Comparison of ENCODE assay signal across 16 cellular contexts in genomic region chr2:66490588-66491001, GRCh38. TPM values are rescaled to one million over a fixed set of nuclear protein-coding genes. Genes with fewer than 3 reads are reported as not detected.
DNase-seq lines count a peak whose midpoint lies in the region; ATAC-seq, FAIRE-seq and TF ChIP-seq lines count a peak whose summit lies in the region.
"Had no signal": no experiment of that assay in that cellular context is flagged by ENCODE, and none has a peak within 500 bp of the region (broad histone marks: within the 10 kb centered on the region; RNA-seq: fewer than 3 reads in every experiment).

No MANE protein-coding gene starts in this region.

- POLR2A ChIA-PET in HepG2 (lab: Yijun Ruan, JAX) = interaction anchor here (0.9 kb wide), 1 partner anchor 56 kb away, joined by 3 read pairs; no protein-coding TSS in a partner anchor
- POLR2A ChIA-PET in SK-N-SH (lab: Yijun Ruan, JAX) = no interaction called here

- H3K27ac ChIP-seq in liver (ENCODE audit: low read depth in 1 of 2, low read length in 2 of 2) (no peak overlapping the region), HepG2 (ENCODE audit: extremely low read length, insufficient read depth, low read length) (no peak overlapping the region), SK-N-SH (ENCODE audit: low read depth in 2 of 2, low read length in 1 of 2) (peak overlapping the region in 1 of 2 experiments; percentile 53; a peak in 2 of 4 replicates)

- no TSS peak for BruUV-seq in HepG2 (replicated peaks; lab: Mats Ljungman, UMichigan)

- no peaks in the 10 kb centered on the region for H3K9me3 ChIP-seq in liver (ENCODE audit: control insufficient read depth in 4 of 4, low read length in 3 of 4)
- H3K9me3 ChIP-seq in HepG2 (ENCODE audit: low read length) = no peaks in the 10 kb centered on the region
- H3K9me3 ChIP-seq in SK-N-SH = no peaks in the 10 kb centered on the region
- H3K9me3 ChIP-seq: adrenal gland had no signal

- H3K9ac ChIP-seq in liver (ENCODE audit: low read depth in 1 of 2, low read length in 2 of 2) (no peak overlapping the region), HepG2 (ENCODE audit: insufficient read depth, low read depth, low read length) (no peak overlapping the region), SK-N-SH (no peak overlapping the region)

- H3K79me2 ChIP-seq in HepG2 (ENCODE audit: insufficient read depth, low read length) = no peaks in the 10 kb centered on the region
- peaks cover 25% of the 10 kb centered on the region; the same call in 1 of the 2 replicates for H3K79me2 ChIP-seq in SK-N-SH (ENCODE audit: insufficient read depth)

- TF ChIP-seq RAD21 in liver (IDR thresholded peaks at IDR 0.05) (no peak), HepG2 (CRISPR knock-in tag; IDR thresholded peaks at IDR 0.05) (no peak), SK-N-SH (IDR thresholded peaks at IDR 0.05; ENCODE audit: low read length) (no peak)

- in situ Hi-C loops in HepG2 (cut with HindIII; ENCODE audit: extremely low pct_ligation_motif_present, low pct_unique_long_range_greater_than_20kb) = no loop called here

- CTCF ChIA-PET in HepG2 (lab: Yijun Ruan, JAX; ENCODE audit: low intra/inter-chr PET ratio, low total read pairs) (no interaction called here), SK-N-SH (lab: Yijun Ruan, JAX) (no interaction called here)

- TF ChIP-seq EP300 in HepG2 (IDR thresholded peaks at IDR 0.05; ENCODE audit: low read depth in 2 of 2, low read length in 2 of 2) (no peak), HepG2 (CRISPR knock-in tag; IDR thresholded peaks at IDR 0.05; ENCODE audit: borderline replicate concordance) (no peak), SK-N-SH (IDR thresholded peaks at IDR 0.05; ENCODE audit: borderline replicate concordance in 1 of 2, low read depth in 1 of 2, low read length in 1 of 2) (peak in 1 of 2 experiments; percentile 21; a peak in 1 of 4 replicates)

- no peak overlapping the region for H2AFZ ChIP-seq in HepG2 (ENCODE audit: low read length)
- no peak overlapping the region for H2AFZ ChIP-seq in SK-N-SH (ENCODE audit: low read depth)

- FAIRE-seq in HepG2 (lab: Jason Lieb, UNC) = no peak

- intact Hi-C loops in HepG2 (cut with micrococcal nuclease; ENCODE audit: unreplicated experiment) = no loop called here

- no peaks in the 10 kb centered on the region for H3F3A ChIP-seq in SK-N-SH (replicated peaks; ENCODE audit: insufficient read depth)

- no peak for TF ChIP-seq CTCF in liver (IDR thresholded peaks at IDR 0.05; ENCODE audit: low read depth, low read length, missing input control)
- TF ChIP-seq CTCF in HepG2 (CRISPR knock-in tag; IDR thresholded peaks at IDR 0.05) = no peak
- TF ChIP-seq CTCF in SK-N-SH (IDR thresholded peaks at IDR 0.05) = no peak
- TF ChIP-seq CTCF in fibroblast of mammary gland (conservative IDR thresholded peaks at IDR 0.05; ENCODE audit: control insufficient read depth, insufficient read depth, low read depth, low read length) = no peak

- H3K27me3 ChIP-seq in liver (ENCODE audit: control insufficient read depth in 4 of 4, insufficient read depth in 4 of 4, low read length in 3 of 4) (no peaks in the 10 kb centered on the region), HepG2 (ENCODE audit: control insufficient read depth in 1 of 2, insufficient read depth in 2 of 2, low read length in 2 of 2) (no peaks in the 10 kb centered on the region), SK-N-SH (ENCODE audit: insufficient read depth) (no peaks in the 10 kb centered on the region)
- H3K27me3 ChIP-seq: adrenal gland had no signal

- H3K9me2 ChIP-seq in SK-N-SH = no peaks in the 10 kb centered on the region

- H3K4me2 ChIP-seq in HepG2 (ENCODE audit: low read depth, low read length) (no peak overlapping the region), SK-N-SH (peak overlapping the region; percentile 50)

- no peaks in the 10 kb centered on the region for H3K36me3 ChIP-seq in liver (ENCODE audit: control insufficient read depth in 4 of 4, insufficient read depth in 3 of 4, low read depth in 1 of 4, low read length in 3 of 4)
- no peaks in the 10 kb centered on the region for H3K36me3 ChIP-seq in HepG2 (replicated peaks in 1 of 2; ENCODE audit: control insufficient read depth in 1 of 2, insufficient read depth in 2 of 2, low read length in 2 of 2)
- peaks cover 21 to 36% of the 10 kb centered on the region in 2 experiments for H3K36me3 ChIP-seq in SK-N-SH (replicated peaks in 1 of 2; ENCODE audit: control insufficient read depth in 1 of 2, insufficient read depth in 2 of 2, low read length in 1 of 2)

- no peak for TF ChIP-seq POLR2A in HepG2 (IDR thresholded peaks at IDR 0.05; ENCODE audit: insufficient read depth in 1 of 2, low read depth in 2 of 2, low read length in 2 of 2)

- WGBS in liver = 16% methylated on average over 3 of the region's 3 CpGs
- WGBS in HepG2 (ENCODE audit: low lambda C conversion rate) = 77% methylated on average over 3 of the region's 3 CpGs
- 66% methylated on average over 3 of the region's 3 CpGs for WGBS in SK-N-SH (ENCODE audit: low lambda C conversion rate)

- ATAC-seq in HepG2 (no peak), HG03457 (IDR thresholded peaks at IDR 0.05; ENCODE audit: unreplicated experiment) (no peak)
- ATAC-seq: activated T-cell treated with anti-CD3 and anti-CD28 coated beads, Interleukin-2, amount 50 U/mL, for 72 hours; Panc1 had no signal

- H4K20me1 ChIP-seq in HepG2 (ENCODE audit: insufficient read depth, low read length) (no peaks in the 10 kb centered on the region), SK-N-SH (ENCODE audit: insufficient read depth) (no peaks in the 10 kb centered on the region; the same call in 1 of the 2 replicates)

- H3K4me3 ChIP-seq in liver (ENCODE audit: low read depth in 1 of 3, low read length in 3 of 3) = no peak overlapping the region
- no peak overlapping the region for H3K4me3 ChIP-seq in HepG2 (replicated peaks in 1 of 3; ENCODE audit: insufficient read depth in 1 of 3, low read depth in 2 of 3, low read length in 3 of 3)
- no peak overlapping the region for H3K4me3 ChIP-seq in SK-N-SH (ENCODE audit: low read depth in 2 of 2, low read length in 1 of 2)
- H3K4me3 ChIP-seq in fibroblast of mammary gland (ENCODE audit: control insufficient read depth, low read depth, low read length) = no peak overlapping the region
- H3K4me3 ChIP-seq: adrenal gland had no signal

- H3K4me1 ChIP-seq in liver (ENCODE audit: control insufficient read depth in 4 of 4, insufficient read depth in 4 of 4, low read length in 3 of 4) (peaks cover 4 to 16% (median 11%) of the 10 kb centered on the region in 4 donors), HepG2 (ENCODE audit: insufficient read depth, low read length) (peaks cover 17% of the 10 kb centered on the region), SK-N-SH (ENCODE audit: control insufficient read depth in 1 of 2, insufficient read depth in 2 of 2, low read depth in 1 of 2, low read length in 1 of 2) (peaks cover 3 to 29% of the 10 kb centered on the region in 2 experiments; a peak in 3 of 4 replicates)

- DNase-seq in HepG2 (ENCODE audit: low spot score) = no peak
- no peak for DNase-seq in SK-N-SH
- DNase-seq in fibroblast of mammary gland (ENCODE audit: low read depth) = peak; percentile 50
- no peak for DNase-seq in NCI-H1417 treated with DMSO at 0.1 percent for 48 hours (lab: John Stamatoyannopoulos, UW)
- no peak for DNase-seq in GM19238 (ENCODE audit: insufficient read length, low spot score)
- no peak for DNase-seq in EL
- DNase-seq: activated CD4-positive, alpha-beta T cell treated with anti-CD3 and anti-CD28 coated beads, Interleukin-2, amount 50 U/mL, for 1 hour; activated T-cell treated with anti-CD3 and anti-CD28 coated beads, Interleukin-2, amount 50 U/mL, for 72 hours; adrenal gland; COR-L47; NCI-H1092; NCI-H345 had no signal

TF ChIP-seq in liver, 16 proteins besides CTCF, POLR2A, EP300 and RAD21:
- TF ChIP-seq NR2F2 (IDR thresholded peaks at IDR 0.05) (peak; percentile 38), FOXA2 (IDR thresholded peaks at IDR 0.05) (no peak)

RNA-seq across cellular contexts. Expression of gene MEIS1, which starts 55.7 kb away (rescaled TPM):
- total RNA-seq in liver (1 to 10 TPM; 6.3 to 8.6 TPM), HepG2 (2016; rRNA removed; fragmentation: Illumina TruSeq; extraction: Trizol) (4.5 and 6.0 TPM in 2 replicates)
- polyA plus RNA-seq in liver (1 to 10 TPM; 1.6 to 4.7 TPM), HepG2 (2011; rRNA removed) (2.6 and 3.8 TPM in 2 replicates), SK-N-SH (2012; rRNA removed) (16.9 and 21.8 TPM in 2 replicates)
- total RNA-seq in HepG2 (2016; cell fraction: cytosol; rRNA removed; fragmentation: Illumina TruSeq; extraction: Trizol; ENCODE audit: low read depth) = 0.88 and 1.3 TPM in 2 replicates
- 4.4 and 6.6 TPM in 2 replicates for total RNA-seq in HepG2 (2016; cell fraction: insoluble cytoplasmic fraction; rRNA removed; fragmentation: Illumina TruSeq; extraction: Trizol)
- 2.1 and 4.3 TPM in 2 replicates for total RNA-seq in HepG2 (2016; cell fraction: membrane; rRNA removed; fragmentation: Illumina TruSeq; extraction: Trizol)
- 11.1 and 12.8 TPM in 2 replicates for total RNA-seq in HepG2 (2016; cell fraction: nucleus; rRNA removed; fragmentation: Illumina TruSeq; extraction: Trizol)
- polyA plus RNA-seq in HepG2 (2011; cell fraction: cytosol; rRNA removed) = 1.2 and 2.1 TPM in 2 replicates
- polyA plus RNA-seq in HepG2 (2011; cell fraction: nucleus; rRNA removed) = 3.6 and 3.7 TPM in 2 replicates
- 1.7 and 2.9 TPM in 2 replicates for polyA plus RNA-seq in HepG2 (2012)
- polyA plus RNA-seq in HepG2 (2016; cell fraction: cytosol; fragmentation: Illumina TruSeq; extraction: Trizol; ENCODE audit: low read depth) = 0.16 and 0.49 TPM in 2 replicates
- polyA plus RNA-seq in HepG2 (2016; cell fraction: insoluble cytoplasmic fraction; fragmentation: Illumina TruSeq; extraction: Trizol; ENCODE audit: low read depth) = 4.1 and 4.2 TPM in 2 replicates
- polyA plus RNA-seq in HepG2 (2016; cell fraction: membrane; fragmentation: Illumina TruSeq; extraction: Trizol; ENCODE audit: low read depth) = 1.0 and 1.1 TPM in 2 replicates
- 4.8 and 9.7 TPM in 2 replicates for polyA plus RNA-seq in HepG2 (2016; cell fraction: nucleus; fragmentation: Illumina TruSeq; extraction: Trizol; ENCODE audit: insufficient read depth, low read depth)
- polyA minus RNA-seq in HepG2 (2011; rRNA and poly(A)+ RNA removed; ENCODE audit: low replicate concordance) = 6.9 and 19.7 TPM in 2 replicates
- 4.3 and 5.7 TPM in 2 replicates for polyA minus RNA-seq in HepG2 (2011; cell fraction: cytosol; rRNA and poly(A)+ RNA removed)
- 19.1 and 25.4 TPM in 2 replicates for polyA minus RNA-seq in HepG2 (2011; cell fraction: nucleus; rRNA and poly(A)+ RNA removed)
- 10.7 and 11.9 TPM in 2 replicates for polyA plus RNA-seq in SK-N-SH (2012; cell fraction: cytosol; rRNA removed)
- polyA plus RNA-seq in SK-N-SH (2012; cell fraction: nucleus; rRNA removed) = 30.1 and 60.1 TPM in 2 replicates
- total RNA-seq: T-helper 1 cell treated with Interleukin-12 subunit alpha and Interleukin-12 subunit beta and Interleukin-4 antibody, amounts not matched to agents 30 ng/mL and 1 ng/mL, for 36 hours had no signal
